In the genomic region with DNA sequence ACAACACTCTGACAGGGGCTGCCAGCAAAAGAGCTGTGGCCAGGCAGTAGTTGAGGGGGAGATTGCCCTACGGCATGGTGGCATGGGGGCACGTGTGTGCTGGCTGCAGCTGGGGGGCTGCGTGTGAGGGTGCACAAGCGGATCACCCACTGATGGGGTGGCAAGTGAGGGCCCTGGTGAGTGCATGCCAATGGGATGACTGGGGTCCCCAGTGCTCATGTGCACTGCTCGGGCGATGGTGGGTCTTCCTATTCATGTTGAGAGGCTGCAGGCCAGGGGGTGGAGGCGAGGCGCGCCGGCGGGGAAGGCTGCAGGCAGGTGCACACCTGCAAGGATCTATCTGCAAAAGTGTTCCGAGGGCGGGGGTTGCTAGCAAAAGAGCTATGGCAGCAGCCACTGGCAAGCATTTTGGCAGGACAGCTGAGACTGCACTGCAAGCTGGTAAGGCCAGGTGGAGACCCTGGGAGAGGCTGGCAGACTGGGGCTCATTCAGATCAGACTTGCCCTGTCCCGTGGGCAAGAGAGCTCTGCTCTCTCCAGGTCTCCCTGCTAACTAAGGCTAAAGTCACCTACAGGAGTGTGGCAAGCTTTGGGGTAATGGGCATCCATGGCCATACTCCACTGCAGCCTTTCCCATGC, we compare ENCODE assay signal across 29 cellular contexts. TPM values are rescaled to one million over a fixed set of nuclear protein-coding genes. Genes with fewer than 3 reads are reported as not detected.
"Had no signal": no experiment of that assay in that cellular context is flagged by ENCODE, and none has a peak within 500 bp of the region (broad histone marks: within the 10 kb centered on the region; RNA-seq: fewer than 3 reads in every experiment).

No MANE protein-coding gene starts in this region.

- H3K4me3 ChIP-seq: SJCRH30, SK-N-MC had no signal

- H3K27ac ChIP-seq: brain microvascular endothelial cell, KMS-11, SJCRH30, SK-N-MC had no signal

- H3K9me3 ChIP-seq: SJCRH30 had no signal

- H3K36me3 ChIP-seq: brain microvascular endothelial cell, SJCRH30 had no signal

- H3K4me1 ChIP-seq: SJCRH30 had no signal

- H3K27me3 ChIP-seq: brain microvascular endothelial cell, SJCRH30 had no signal

- ATAC-seq: activated CD8-positive, alpha-beta memory T cell treated with anti-CD3 and anti-CD28 coated beads, Interleukin-2, amount 10 ng/mL, durations not matched to agents 7 days and 5 days; activated naive CD8-positive, alpha-beta T cell treated with anti-CD3 and anti-CD28 coated beads, Interleukin-2, amount 50 U/mL, for 24 hours; Panc1 had no signal

- H3K9ac ChIP-seq: KMS-11 had no signal

- H3K4me2 ChIP-seq: KMS-11 had no signal

- FAIRE-seq: TTC549 had no signal

- DNase-seq: activated CD4-positive, alpha-beta memory T cell treated with anti-CD3 and anti-CD28 coated beads for 36 hours; activated CD4-positive, alpha-beta T cell treated with anti-CD3 and anti-CD28 coated beads for 4 hours; activated CD4-positive, alpha-beta T cell treated with anti-CD3 and anti-CD28 coated beads, Interleukin-2, amount 50 U/mL, for 1 hour; activated CD4-positive, CD25-positive, alpha-beta regulatory T cell treated with anti-CD3 and anti-CD28 coated beads, Interleukin-2, amount 50 U/mL, for 72 hours; activated CD8-positive, alpha-beta memory T cell treated with anti-CD3 and anti-CD28 coated beads, Interleukin-2, amount 10 ng/mL, durations not matched to agents 7 days and 5 days; activated CD8-positive, alpha-beta memory T cell treated with anti-CD3 and anti-CD28 coated beads, Interleukin-2, amount 50 U/mL, for 48 hours; activated effector memory CD4-positive, alpha-beta T cell treated with Interleukin-2 at 50 U/mL for 16 hours; activated naive CD4-positive, alpha-beta T cell treated with anti-CD3 and anti-CD28 coated beads, Interleukin-2, amount 10 ng/mL, durations not matched to agents 7 days and 5 days; activated naive CD8-positive, alpha-beta T cell treated with anti-CD3 and anti-CD28 coated beads, Interleukin-2, amount 50 U/mL, for 24 hours; activated T-cell treated with anti-CD3 and anti-CD28 coated beads, Interleukin-2, amount 50 U/mL, for 48 hours; anterior cingulate cortex; brain microvascular endothelial cell; MM.1S; MV-4-11; NCI-H1092; NCI-H1436 treated with DMSO at 0.1 percent for 48 hours; NCI-H1694 treated with DMSO at 0.1 percent for 48 hours; NCI-H2029; NCI-H345; NCI-H524 treated with DMSO at 0.1 percent for 48 hours; SHP77; SJCRH30 had no signal

RNA-seq across cellular contexts. Expression of a gene that starts 12.0 kb away (rescaled TPM):
- total RNA-seq: activated CD4-positive, alpha-beta memory T cell treated with anti-CD3 and anti-CD28 coated beads for 36 hours; activated CD8-positive, alpha-beta memory T cell treated with anti-CD3 and anti-CD28 coated beads, Interleukin-2, amount 10 ng/mL, durations not matched to agents 7 days and 5 days; LHCN-M2; NCI-H460; RPMI7951; SJCRH30 had no signal

RNA-seq across cellular contexts. Expression of a gene that starts 19.8 kb away (rescaled TPM):
- total RNA-seq: activated CD4-positive, alpha-beta memory T cell treated with anti-CD3 and anti-CD28 coated beads for 36 hours; activated CD8-positive, alpha-beta memory T cell treated with anti-CD3 and anti-CD28 coated beads, Interleukin-2, amount 10 ng/mL, durations not matched to agents 7 days and 5 days; LHCN-M2; NCI-H460; RPMI7951; SJCRH30 had no signal

RNA-seq across cellular contexts. Expression of a gene that starts 27.4 kb away (rescaled TPM):
- total RNA-seq: activated CD4-positive, alpha-beta memory T cell treated with anti-CD3 and anti-CD28 coated beads for 36 hours; activated CD8-positive, alpha-beta memory T cell treated with anti-CD3 and anti-CD28 coated beads, Interleukin-2, amount 10 ng/mL, durations not matched to agents 7 days and 5 days; LHCN-M2; NCI-H460; RPMI7951; SJCRH30 had no signal

RNA-seq across cellular contexts. Expression of a gene that starts 39.2 kb away (rescaled TPM):
- total RNA-seq: activated CD4-positive, alpha-beta memory T cell treated with anti-CD3 and anti-CD28 coated beads for 36 hours; activated CD8-positive, alpha-beta memory T cell treated with anti-CD3 and anti-CD28 coated beads, Interleukin-2, amount 10 ng/mL, durations not matched to agents 7 days and 5 days; LHCN-M2; NCI-H460; RPMI7951; SJCRH30 had no signal

RNA-seq across cellular contexts. Expression of a gene that starts 48.7 kb away (rescaled TPM):
- total RNA-seq: activated CD4-positive, alpha-beta memory T cell treated with anti-CD3 and anti-CD28 coated beads for 36 hours; LHCN-M2; NCI-H460; RPMI7951; SJCRH30 had no signal
